Comparison of ENCODE assay signal across 5 cellular contexts in genomic region chr6:100144991-100145390, GRCh38.
"Had no signal": no experiment of that assay in that cellular context is flagged by ENCODE, and none has a peak within 500 bp of the region (broad histone marks: within the 10 kb centered on the region; RNA-seq: fewer than 3 reads in every experiment).

No MANE protein-coding gene starts in this region.

- ATAC-seq: GM23338, K562 had no signal

- DNase-seq: H9, HCEC 1CT, IMR-90 had no signal

- H3K4me3 ChIP-seq: GM23338, K562 had no signal
